ENCODE assay signal across 14 cellular contexts in genomic region chr2:179771791-179772190, GRCh38.
A peak's percentile ranks its signal among the peaks of the same experiment; 100 is the strongest.
DNase-seq lines count a peak whose midpoint lies in the region; TF ChIP-seq lines count a peak whose summit lies in the region.
"Had no signal": no experiment of that assay in that cellular context is flagged by ENCODE, and none has a peak within 500 bp of the region (broad histone marks: within the 10 kb centered on the region; RNA-seq: fewer than 3 reads in every experiment).

No MANE protein-coding gene starts in this region.

- no peak overlapping the region for H3K4me3 ChIP-seq in epithelial cell of esophagus (ENCODE audit: low read length)
- H3K4me3 ChIP-seq: A549, GM23248, HAP-1 had no signal

- no peak for TF ChIP-seq CTCF in epithelial cell of esophagus (IDR thresholded peaks at IDR 0.05; ENCODE audit: insufficient read depth, low read depth, low read length, missing control alignments)

- DNase-seq in NCI-H2171 treated with DMSO at 0.1 percent for 48 hours (lab: John Stamatoyannopoulos, UW) (peak; percentile 25), NCI-H2171 (lab: John Stamatoyannopoulos, UW) (no peak), HPDE6-E6E7 (ENCODE audit: extremely low spot score) (peak; percentile 44), epithelial cell of esophagus (ENCODE audit: low read depth) (peak; percentile 89), left kidney (ENCODE audit: low read depth, low spot score) (peak; percentile 47), DMS153 treated with DMSO at 0.1 percent for 48 hours (lab: John Stamatoyannopoulos, UW; ENCODE audit: unreplicated experiment) (no peak), NCI-H2081 (lab: John Stamatoyannopoulos, UW) (no peak)
- DNase-seq: AML-193; Caco-2; CD4-positive, alpha-beta T cell; DMS153; GM23248 had no signal

Comparison
In these comparisons a context has a peak if more than half of its experiments do, and no peak if none do; other contexts are left out.
1. DNase-seq: peak in NCI-H2171 treated with DMSO at 0.1 percent for 48 hours (single experiment), HPDE6-E6E7 (single experiment), epithelial cell of esophagus (single experiment) and left kidney (single experiment); none in NCI-H2171 (single experiment), DMS153 treated with DMSO at 0.1 percent for 48 hours (single experiment) and NCI-H2081 (0 of 2).